Comparison of ENCODE assay signal across 1 cellular context in genomic region chr15:91884604-91885003, GRCh38.
TF ChIP-seq lines count a peak whose summit lies in the region.

No MANE protein-coding gene starts in this region.

TF ChIP-seq in IMR-90, 13 proteins besides CTCF, POLR2A, EP300 and RAD21:
- TF ChIP-seq SMC3 (IDR thresholded peaks at IDR 0.05; ENCODE audit: low read depth, low read length) (no peak), NFE2L2 (IDR thresholded peaks at IDR 0.05; ENCODE audit: low read depth, low read length) (no peak), ELK1 (IDR thresholded peaks at IDR 0.05; ENCODE audit: borderline replicate concordance, low read depth, low read length) (no peak), USF2 (IDR thresholded peaks at IDR 0.05; ENCODE audit: low read depth, low read length) (no peak)
TF ChIP-seq in IMR-90: peak in this region for 0.
